12 cellular contexts compared by ENCODE assay signal in the genomic region with DNA sequence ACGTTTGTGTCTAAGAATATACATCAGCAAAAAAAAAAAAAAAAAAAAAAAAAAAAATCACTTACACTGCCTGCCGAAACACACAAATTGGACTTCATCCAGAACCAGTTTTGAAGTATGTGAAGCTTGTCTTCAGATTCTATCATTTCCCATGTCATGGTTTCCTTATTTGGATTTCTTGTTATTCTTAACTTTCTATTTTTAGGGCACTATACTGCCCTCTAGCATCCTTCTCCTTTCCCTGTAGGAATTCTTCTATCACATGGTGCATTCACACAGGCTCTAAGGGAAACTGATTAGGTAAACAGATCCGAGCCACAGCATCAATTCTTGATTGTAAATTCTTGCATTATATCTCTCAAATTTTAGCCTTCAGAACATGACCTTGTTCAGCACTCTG.
DNase-seq lines count a peak whose midpoint lies in the region; ATAC-seq and TF ChIP-seq lines count a peak whose summit lies in the region.
"Had no signal": no experiment of that assay in that cellular context is flagged by ENCODE, and none has a peak within 500 bp of the region (broad histone marks: within the 10 kb centered on the region; RNA-seq: fewer than 3 reads in every experiment).

No MANE protein-coding gene starts in this region.

- H3K36me3 Mint-ChIP-seq in T-cell: no peaks in the 10 kb centered on the region
- H3K36me3 Mint-ChIP-seq: activated CD4-positive, alpha-beta memory T cell treated with anti-CD3 and anti-CD28 coated beads for 36 hours; naive B cell had no signal

- POLR2A ChIA-PET in T-cell (lab: Charles Lee): no interaction called here

- H3K4me3 Mint-ChIP-seq in T-cell: no peak overlapping the region
- H3K4me3 Mint-ChIP-seq: activated CD4-positive, alpha-beta memory T cell treated with anti-CD3 and anti-CD28 coated beads for 36 hours; naive B cell had no signal

- H3K27me3 Mint-ChIP-seq in T-cell: no peaks in the 10 kb centered on the region
- H3K27me3 Mint-ChIP-seq: activated CD4-positive, alpha-beta memory T cell treated with anti-CD3 and anti-CD28 coated beads for 36 hours; naive B cell had no signal

- CTCF ChIA-PET in T-cell (lab: Charles Lee): no interaction called here

- TF ChIP-seq CTCF in foreskin keratinocyte (conservative IDR thresholded peaks at IDR 0.05): peak; percentile 42
- TF ChIP-seq CTCF in retinal pigment epithelial cell (conservative IDR thresholded peaks at IDR 0.05; ENCODE audit: low read depth, low read length): peak; percentile 54

- no peaks in the 10 kb centered on the region for H3K4me1 Mint-ChIP-seq in T-cell
- H3K4me1 Mint-ChIP-seq: naive B cell had no signal

- DNase-seq in NCI-H446 treated with DMSO at 0.1 percent for 48 hours (lab: John Stamatoyannopoulos, UW) (peak; percentile 2), NCI-H446 (lab: John Stamatoyannopoulos, UW) (no peak), NCI-H526 (lab: John Stamatoyannopoulos, UW) (peak; percentile 11 to 27), foreskin keratinocyte (no peak), retinal pigment epithelial cell (ENCODE audit: low read depth) (peak; percentile 8), T-cell (no peak)
- no peak for DNase-seq in stimulated activated CD4-positive, alpha-beta T cell treated with anti-CD3 and anti-CD28 coated beads, Interleukin-2, amount 100 ng/mL, for 48 hours
- DNase-seq: activated CD4-positive, alpha-beta memory T cell treated with anti-CD3 and anti-CD28 coated beads for 36 hours; GF-D8; naive B cell; upper lobe of left lung had no signal

- no peaks in the 10 kb centered on the region for H3K27me3 ChIP-seq in foreskin keratinocyte
- H3K27me3 ChIP-seq: upper lobe of left lung had no signal

- peaks cover 2 to 22% (median 5%) of the 10 kb centered on the region in 3 donors for H3K9me3 Mint-ChIP-seq in T-cell

- no peak overlapping the region for H3K27ac ChIP-seq in foreskin keratinocyte
- H3K27ac ChIP-seq: upper lobe of left lung had no signal

- H3K4me3 ChIP-seq in retinal pigment epithelial cell (ENCODE audit: low read length): no peak overlapping the region
- H3K4me3 ChIP-seq: upper lobe of left lung had no signal

- no peak overlapping the region for H3K27ac Mint-ChIP-seq in T-cell
- H3K27ac Mint-ChIP-seq: activated CD4-positive, alpha-beta memory T cell treated with anti-CD3 and anti-CD28 coated beads for 36 hours; naive B cell had no signal

- H3K4me1 ChIP-seq in foreskin keratinocyte: no peaks in the 10 kb centered on the region
- H3K4me1 ChIP-seq: upper lobe of left lung had no signal

- ATAC-seq in foreskin keratinocyte (no peak), T-cell (replicated peaks in 1 of 4) (no peak), HG02852 (IDR thresholded peaks at IDR 0.05; ENCODE audit: unreplicated experiment) (no peak)

Comparison
In these comparisons a context has a peak if more than half of its experiments do, and no peak if none do; other contexts are left out.
1. DNase-seq: peak in NCI-H446 treated with DMSO at 0.1 percent for 48 hours (single experiment), NCI-H526 (2 of 2) and retinal pigment epithelial cell (single experiment); none in NCI-H446 (0 of 2), foreskin keratinocyte (0 of 2), T-cell (0 of 34) and stimulated activated CD4-positive, alpha-beta T cell treated with anti-CD3 and anti-CD28 coated beads, Interleukin-2, amount 100 ng/mL, for 48 hours (0 of 2).